Comparison of ENCODE assay signal across 33 cellular contexts in the genomic region with DNA sequence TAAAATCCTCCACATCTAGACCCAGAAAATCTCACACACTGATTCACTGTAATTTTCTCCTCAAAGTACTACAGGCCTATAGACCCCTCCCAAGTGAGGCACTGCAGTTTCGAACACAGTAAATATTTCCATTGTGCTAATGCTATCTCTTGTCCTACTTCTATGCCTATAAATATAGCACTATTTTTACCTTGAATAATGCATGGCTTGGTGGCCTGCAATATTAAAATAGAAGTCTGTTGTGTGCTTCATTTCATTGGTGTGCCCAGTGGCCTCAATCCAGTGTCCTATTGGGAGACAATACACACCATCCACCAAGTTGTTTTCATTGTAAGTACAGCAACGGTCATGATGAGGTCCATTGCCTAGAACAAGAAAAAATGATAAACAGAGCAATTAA. TPM values are rescaled to one million over a fixed set of nuclear protein-coding genes. Genes with fewer than 3 reads are reported as not detected.
DNase-seq lines count a peak whose midpoint lies in the region; ATAC-seq and TF ChIP-seq lines count a peak whose summit lies in the region.
"Had no signal": no experiment of that assay in that cellular context is flagged by ENCODE, and none has a peak within 500 bp of the region (broad histone marks: within the 10 kb centered on the region; RNA-seq: fewer than 3 reads in every experiment).

No MANE protein-coding gene starts in this region.

- H3K9ac ChIP-seq in skeletal muscle tissue (ENCODE audit: low read depth in 1 of 3, low read length in 3 of 3), result no peak overlapping the region
- H3K9ac ChIP-seq: BLaER1; BLaER1 treated with 17β-estradiol and CSF1 and Interleukin-3, amounts not matched to agents 10 nM and 100 nM had no signal

- H3K4me3 ChIP-seq in right atrium auricular region (no peak overlapping the region), heart left ventricle (no peak overlapping the region), left ventricle myocardium inferior (no peak overlapping the region), skeletal muscle tissue (ENCODE audit: low read length in 3 of 3) (no peak overlapping the region)
- H3K4me3 ChIP-seq: A549; BLaER1; BLaER1 treated with 17β-estradiol and CSF1 and Interleukin-3, amounts not matched to agents 10 nM and 100 nM had no signal

- H3K9me3 ChIP-seq in right atrium auricular region (no peaks in the 10 kb centered on the region), heart left ventricle (no peaks in the 10 kb centered on the region), left ventricle myocardium inferior (replicated peaks) (no peaks in the 10 kb centered on the region), skeletal muscle tissue (ENCODE audit: control insufficient read depth in 3 of 3, low read length in 3 of 3) (no peaks in the 10 kb centered on the region)
- H3K9me3 ChIP-seq: A549, BE2C, Caco-2 had no signal

- intact Hi-C loops in Right ventricle myocardium superior (cut with DNase I) (no loop called here), heart left ventricle (cut with DNase I) (no loop called here), left ventricle myocardium inferior (cut with micrococcal nuclease) (no loop called here), left ventricle myocardium superior (cut with micrococcal nuclease) (no loop called here), Right ventricle myocardium inferior (cut with DNase I) (no loop called here)

- WGBS in heart left ventricle, 4 donors, result 42 to 53% (median 47%) methylated on average over 2 of the region's 2 CpGs

- TF ChIP-seq CTCF in right atrium auricular region (IDR thresholded peaks at IDR 0.05), result no peak
- TF ChIP-seq CTCF in heart left ventricle (IDR thresholded peaks at IDR 0.05), result no peak
- TF ChIP-seq CTCF in left ventricle myocardium inferior (IDR thresholded peaks at IDR 0.05; ENCODE audit: borderline replicate concordance), result no peak

- H3K36me3 ChIP-seq in right atrium auricular region (peaks cover 7% of the 10 kb centered on the region), heart left ventricle (peaks cover 0 to 30% (median 8%) of the 10 kb centered on the region in 9 donors), left ventricle myocardium inferior (peaks cover 26% of the 10 kb centered on the region), skeletal muscle tissue (ENCODE audit: control insufficient read depth in 3 of 3, insufficient read depth in 3 of 3, low read length in 3 of 3) (peaks cover 10 to 17% (median 11%) of the 10 kb centered on the region in 3 donors)
- H3K36me3 ChIP-seq: BE2C had no signal

- DNase-seq in Right ventricle myocardium superior (no peak), right atrium auricular region (ENCODE audit: low spot score) (no peak), heart left ventricle (no peak), left ventricle myocardium inferior (no peak), left ventricle myocardium superior (no peak), Right ventricle myocardium inferior (ENCODE audit: missing footprints) (no peak), NCI-H2171 (lab: John Stamatoyannopoulos, UW) (no peak)
- DNase-seq: 8988T; ACHN; AML-193; BE2C; C1 segment of cervical spinal cord; Caco-2; Calu3; CD4-positive, alpha-beta memory T cell; CD4-positive, alpha-beta T cell; CD4-positive, CD25-positive, alpha-beta regulatory T cell; CD8-positive, alpha-beta memory T cell; CD8-positive, alpha-beta T cell; COR-L47; DMS 273 treated with DMSO at 0.1 percent for 48 hours; DMS153; DMS53; DMS79; DMS79 treated with DMSO at 0.1 percent for 48 hours; DND-41; EL had no signal

- ATAC-seq in Right ventricle myocardium superior (ENCODE audit: poor library complexity) (peak; percentile 68), heart left ventricle (peak; percentile 58 to 79 (median 67)), left ventricle myocardium superior (peak; percentile 86), Right ventricle myocardium inferior (no peak)
- ATAC-seq: A549; CD8-positive, alpha-beta T cell had no signal

- H3K27me3 ChIP-seq in right atrium auricular region (no peaks in the 10 kb centered on the region), heart left ventricle (no peaks in the 10 kb centered on the region), left ventricle myocardium inferior (ENCODE audit: low read depth) (no peaks in the 10 kb centered on the region), skeletal muscle tissue (ENCODE audit: control insufficient read depth in 3 of 3, insufficient read depth in 3 of 3, low read length in 3 of 3) (no peaks in the 10 kb centered on the region)
- H3K27me3 ChIP-seq: BE2C; BLaER1; BLaER1 treated with 17β-estradiol and CSF1 and Interleukin-3, amounts not matched to agents 10 nM and 100 nM had no signal

- no peak for TF ChIP-seq POLR2A in heart left ventricle (IDR thresholded peaks at IDR 0.05)

- H3K27ac ChIP-seq in right atrium auricular region (no peak overlapping the region), heart left ventricle (no peak overlapping the region), left ventricle myocardium inferior (replicated peaks) (no peak overlapping the region), skeletal muscle tissue (ENCODE audit: low read depth, low read length) (peak overlapping the region; percentile 37)
- H3K27ac ChIP-seq: 22Rv1; A549; BLaER1; BLaER1 treated with 17β-estradiol and CSF1 and Interleukin-3, amounts not matched to agents 10 nM and 100 nM; C4-2B had no signal

- H3K4me1 ChIP-seq in right atrium auricular region (no peaks in the 10 kb centered on the region), heart left ventricle (peaks cover 0 to 10% (median 0%) of the 10 kb centered on the region in 12 donors), left ventricle myocardium inferior (peaks cover 19% of the 10 kb centered on the region), skeletal muscle tissue (ENCODE audit: control insufficient read depth in 3 of 3, insufficient read depth in 3 of 3, low read length in 3 of 3) (peaks cover 0 to 6% (median 3%) of the 10 kb centered on the region in 3 donors)
- H3K4me1 ChIP-seq: BE2C, Caco-2 had no signal

RNA-seq across cellular contexts. Expression of a gene that starts 49.4 kb away (rescaled TPM):
- total RNA-seq in Right ventricle myocardium superior (46.5 TPM), right atrium auricular region (10 to 100 TPM; 24.2 to 24.7 TPM), heart left ventricle (10 to 100 TPM; 20.4 to 52.7 (median 42.6) TPM), left ventricle myocardium inferior (41.3 TPM), left ventricle myocardium superior (49.2 TPM), Right ventricle myocardium inferior (47.3 TPM), skeletal muscle tissue (17.7 TPM)
- 10 to 100 TPM; 13.1 to 21.3 TPM for polyA plus RNA-seq in heart left ventricle
